In the genomic region with DNA sequence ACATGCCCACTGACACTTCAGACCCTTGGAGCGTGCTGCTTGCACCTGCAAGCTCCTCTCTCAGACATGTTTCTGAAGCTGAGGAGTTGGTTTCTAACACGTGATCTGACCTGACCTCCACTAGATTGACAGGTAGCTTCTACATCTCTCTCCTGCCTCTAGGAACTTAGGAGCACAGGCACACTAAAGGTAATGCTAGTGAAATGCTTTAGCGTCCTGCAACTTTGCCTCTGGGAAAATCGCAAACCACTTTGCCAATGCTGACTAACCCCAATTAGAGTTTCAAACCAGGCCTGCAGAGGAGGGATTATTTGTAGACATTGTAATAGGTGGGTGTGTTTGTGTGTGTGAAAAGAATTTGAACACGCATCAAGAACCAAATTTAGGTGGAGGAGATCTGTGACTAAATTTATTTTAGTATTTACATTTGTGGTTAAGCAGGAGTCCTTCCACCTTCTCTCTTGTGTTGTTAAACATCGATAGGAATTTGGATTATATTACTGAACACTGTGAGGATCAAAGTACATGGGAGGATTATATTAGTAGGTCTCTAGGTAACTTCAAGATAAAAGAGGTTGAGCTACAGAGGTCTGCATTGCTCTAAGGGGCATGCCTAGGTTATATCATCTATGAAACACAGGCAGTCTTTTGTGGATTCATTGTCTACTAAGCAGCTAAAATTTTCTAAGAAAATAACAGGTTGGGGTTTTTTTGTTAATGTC, we compare ENCODE assay signal across 18 cellular contexts. TPM values are rescaled to one million over a fixed set of nuclear protein-coding genes. Genes with fewer than 3 reads are reported as not detected.
DNase-seq lines count a peak whose midpoint lies in the region; ATAC-seq, FAIRE-seq and TF ChIP-seq lines count a peak whose summit lies in the region.
"Had no signal": no experiment of that assay in that cellular context is flagged by ENCODE, and none has a peak within 500 bp of the region (broad histone marks: within the 10 kb centered on the region; RNA-seq: fewer than 3 reads in every experiment).

No MANE protein-coding gene starts in this region.

- TF ChIP-seq POLR2A in endothelial cell of umbilical vein (IDR thresholded peaks at IDR 0.05; ENCODE audit: low read depth, low read length) = no peak

- DNase-seq in Daoy (ENCODE audit: low read depth) = peak; percentile 56
- peak; percentile 9 for DNase-seq in HT-29 (ENCODE audit: low spot score)
- no peak for DNase-seq in endothelial cell of umbilical vein (ENCODE audit: low read depth, low spot score)
- no peak for DNase-seq in GF-D8 (lab: John Stamatoyannopoulos, UW)
- no peak for DNase-seq in NCI-H2029 (lab: John Stamatoyannopoulos, UW)
- DNase-seq in pancreas = no peak
- DNase-seq: activated CD4-positive, CD25-positive, alpha-beta regulatory T cell; CD4-positive, CD25-positive, alpha-beta regulatory T cell; central memory CD4-positive, alpha-beta T cell; effector CD4-positive, alpha-beta T cell; KBM-7; lower lobe of right lung; NCI-H1105 treated with DMSO at 0.1 percent for 48 hours; NCI-H82; T-helper 9 cell had no signal

- H3K4me3 ChIP-seq in endothelial cell of umbilical vein (replicated peaks in 1 of 3; ENCODE audit: insufficient read depth in 1 of 3, low read depth in 1 of 3, low read length in 3 of 3) (no peak overlapping the region), pancreas (no peak overlapping the region)
- H3K4me3 ChIP-seq: lower lobe of right lung had no signal

- intact Hi-C loops in endothelial cell of umbilical vein (cut with micrococcal nuclease) = no loop called here
- intact Hi-C loops in pancreas (cut with DNase I) = no loop called here

- H3K9ac ChIP-seq in endothelial cell of umbilical vein (replicated peaks; ENCODE audit: extremely low read depth, insufficient read depth, low read length) = no peak overlapping the region

- BruUV-seq in endothelial cell of umbilical vein (replicated peaks; lab: Mats Ljungman, UMichigan) = no TSS peak

- no peaks in the 10 kb centered on the region for H3K9me3 ChIP-seq in endothelial cell of umbilical vein (replicated peaks; ENCODE audit: control insufficient read depth, insufficient read depth, low read length)
- H3K9me3 ChIP-seq in pancreas = no peaks in the 10 kb centered on the region
- H3K9me3 ChIP-seq: lower lobe of right lung had no signal

- POLR2A ChIA-PET in endothelial cell of umbilical vein (lab: Charles Lee) = no interaction called here

- TF ChIP-seq CTCF in endothelial cell of umbilical vein (IDR thresholded peaks at IDR 0.05; ENCODE audit: extremely low read depth in 1 of 2, insufficient read depth in 1 of 2, low read depth in 1 of 2, low read length in 2 of 2) (no peak), pancreas (IDR thresholded peaks at IDR 0.05) (no peak)

- FAIRE-seq in endothelial cell of umbilical vein (lab: Jason Lieb, UNC) (peak; percentile 24), pancreas (lab: Jason Lieb, UNC) (no peak)

- H3K27me3 ChIP-seq in endothelial cell of umbilical vein (ENCODE audit: control insufficient read depth in 2 of 2, insufficient read depth in 2 of 2, low read length in 2 of 2) (no peaks in the 10 kb centered on the region), pancreas (no peaks in the 10 kb centered on the region)

- no peak overlapping the region for H3K4me2 ChIP-seq in endothelial cell of umbilical vein (ENCODE audit: insufficient read depth, low read length)

- CTCF ChIA-PET in endothelial cell of umbilical vein (lab: Charles Lee) = interaction anchor here (1.2 to 3.5 kb wide), 4 partner anchors 9 to 33 kb away, joined by 3 to 23 read pairs (median 4); no protein-coding TSS in a partner anchor

- H4K20me1 ChIP-seq in endothelial cell of umbilical vein (replicated peaks; ENCODE audit: control insufficient read depth, extremely low read depth, insufficient read depth, low read length) = no peaks in the 10 kb centered on the region

- H3K79me2 ChIP-seq in endothelial cell of umbilical vein (ENCODE audit: control insufficient read depth, insufficient read depth, low read length) = no peaks in the 10 kb centered on the region

- H3K9me1 ChIP-seq in endothelial cell of umbilical vein (replicated peaks; ENCODE audit: control insufficient read depth, extremely low read depth, insufficient read depth, low read length) = no peaks in the 10 kb centered on the region

- WGBS in pancreas, 2 donors = 71 to 78% methylated on average over 6 of the region's 6 CpGs

- H3K36me3 ChIP-seq in endothelial cell of umbilical vein (ENCODE audit: control insufficient read depth in 2 of 2, extremely low read depth in 1 of 2, insufficient read depth in 2 of 2, low read length in 2 of 2) (no peaks in the 10 kb centered on the region), pancreas (no peaks in the 10 kb centered on the region)
- H3K36me3 ChIP-seq: lower lobe of right lung had no signal

- H3K27ac ChIP-seq in endothelial cell of umbilical vein (ENCODE audit: insufficient read depth, low read depth, low read length) (no peak overlapping the region), pancreas (no peak overlapping the region)
- H3K27ac ChIP-seq: lower lobe of right lung had no signal

- H2AFZ ChIP-seq in endothelial cell of umbilical vein (ENCODE audit: low read depth, low read length) = no peak overlapping the region

- ATAC-seq in GM19468 (IDR thresholded peaks at IDR 0.05; ENCODE audit: extremely low read depth, unreplicated experiment) = peak; percentile 16
- ATAC-seq in HG03108 (IDR thresholded peaks at IDR 0.05; ENCODE audit: unreplicated experiment) = no peak
- no peak for ATAC-seq in pancreas
- ATAC-seq: activated T-helper 17 cell treated with anti-CD3 and anti-CD28 coated beads, Interleukin-2, amount 50 U/mL, for 72 hours; lower lobe of right lung had no signal

- dilution Hi-C loops in endothelial cell of umbilical vein (cut with MboI; ENCODE audit: extremely low pct_ligation_motif_present, low sequenced_read_pairs) = no loop called here

- peaks cover 5% of the 10 kb centered on the region for H3K4me1 ChIP-seq in endothelial cell of umbilical vein (ENCODE audit: control insufficient read depth, extremely low read depth, insufficient read depth, low read length)
- no peaks in the 10 kb centered on the region for H3K4me1 ChIP-seq in pancreas
- H3K4me1 ChIP-seq: lower lobe of right lung had no signal

TF ChIP-seq in endothelial cell of umbilical vein, 7 proteins besides CTCF, POLR2A, EP300 and RAD21:
- TF ChIP-seq GATA2 (IDR thresholded peaks at IDR 0.05; ENCODE audit: insufficient read depth, insufficient read length, low read depth, low read length) = no peak
- TF ChIP-seq POLR2AphosphoS5 (IDR thresholded peaks at IDR 0.05; ENCODE audit: insufficient read depth, low read depth, low read length) = no peak
- TF ChIP-seq EZH2 (IDR thresholded peaks at IDR 0.05; ENCODE audit: borderline replicate concordance, low read depth, low read length, severe bottlenecking) = no peak
- no peak for TF ChIP-seq MYC (IDR thresholded peaks at IDR 0.05; ENCODE audit: low read depth, low read length)
- TF ChIP-seq JUN (IDR thresholded peaks at IDR 0.05; ENCODE audit: borderline replicate concordance, insufficient read depth, insufficient read length, low read depth) = no peak
- TF ChIP-seq, protein P1, sequence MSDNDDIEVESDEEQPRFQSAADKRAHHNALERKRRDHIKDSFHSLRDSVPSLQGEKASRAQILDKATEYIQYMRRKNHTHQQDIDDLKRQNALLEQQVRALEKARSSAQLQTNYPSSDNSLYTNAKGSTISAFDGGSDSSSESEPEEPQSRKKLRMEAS (IDR thresholded peaks at IDR 0.05; ENCODE audit: insufficient read depth, insufficient read length) = no peak
- TF ChIP-seq FOS (IDR thresholded peaks at IDR 0.05; ENCODE audit: borderline replicate concordance, insufficient read depth, low read length) = no peak
TF ChIP-seq in endothelial cell of umbilical vein: peak in this region for 0.

RNA-seq across cellular contexts. Expression of a gene that starts 7.4 kb away (rescaled TPM):
- 2.4 and 4.2 TPM in 2 replicates for total RNA-seq in Daoy (2014; rRNA removed; shearing (Covaris generic))
- 3.7 and 4.0 TPM in 2 replicates for total RNA-seq in HT-29 (2014; rRNA removed; shearing (Covaris generic))
- total RNA-seq in endothelial cell of umbilical vein (2.6 and 3.3 TPM in 2 replicates), pancreas (10 to 100 TPM in 3 of 6 donors, 1 to 10 TPM in 3; 6.1 to 12.1 (median 9.4) TPM)
- polyA plus RNA-seq in endothelial cell of umbilical vein (0.96 and 1.2 TPM in 2 replicates), pancreas (10 to 100 TPM; 23.1 to 23.6 TPM)
- polyA plus RNA-seq in endothelial cell of umbilical vein (2011; cell fraction: cytosol; rRNA removed) = 0.57 and 0.75 TPM in 2 replicates
- 4.9 and 5.2 TPM in 2 replicates for polyA plus RNA-seq in endothelial cell of umbilical vein (2011; cell fraction: nucleus; rRNA removed)
- polyA plus RNA-seq in endothelial cell of umbilical vein (2012) = 2.4 and 3.3 TPM in 2 replicates
- polyA minus RNA-seq in endothelial cell of umbilical vein = 5.2 and 7.9 TPM in 2 replicates
- polyA minus RNA-seq in endothelial cell of umbilical vein (2011; cell fraction: cytosol; rRNA and poly(A)+ RNA removed) = 1.6 TPM
- polyA minus RNA-seq in endothelial cell of umbilical vein (2011; cell fraction: nucleus; rRNA and poly(A)+ RNA removed) = 6.4 and 7.1 TPM in 2 replicates

Comparison
In these comparisons a context has a peak if more than half of its experiments do, and no peak if none do; other contexts are left out.
1. DNase-seq: peak in Daoy (single experiment) and HT-29 (single experiment); none in endothelial cell of umbilical vein (single experiment), GF-D8 (single experiment), NCI-H2029 (single experiment) and pancreas (0 of 6).